In genomic region chr5:54062958-54063357, GRCh38 we compare ENCODE assay signal across 18 cellular contexts.
A peak's percentile ranks its signal among the peaks of the same experiment; 100 is the strongest.
DNase-seq lines count a peak whose midpoint lies in the region; ATAC-seq and TF ChIP-seq lines count a peak whose summit lies in the region.
"Had no signal": no experiment of that assay in that cellular context is flagged by ENCODE, and none has a peak within 500 bp of the region (broad histone marks: within the 10 kb centered on the region; RNA-seq: fewer than 3 reads in every experiment).

No MANE protein-coding gene starts in this region.

- H3K36me3 Mint-ChIP-seq in GM23338 (ENCODE audit: low read depth), result peaks cover 15% of the 10 kb centered on the region
- H3K36me3 Mint-ChIP-seq: natural killer cell treated with Interleukin-12 subunit alpha and Interleukin-12 subunit beta and Interleukin-15 and Interleukin-18, amount 100 ng/mL, for 72 hours had no signal

- in situ Hi-C loops in astrocyte of the cerebellum (cut with HindIII; ENCODE audit: low sequenced_read_pairs), result no loop called here

- H3K79me2 ChIP-seq in GM23338 (replicated peaks; ENCODE audit: insufficient read depth), result no peaks in the 10 kb centered on the region

- no peak for TF ChIP-seq EP300 in suprapubic skin (IDR thresholded peaks at IDR 0.05)

- ATAC-seq in GM23338, result no peak
- no peak for ATAC-seq in HG03521 (IDR thresholded peaks at IDR 0.05; ENCODE audit: unreplicated experiment)
- ATAC-seq: activated T-cell treated with anti-CD3 and anti-CD28 coated beads, Interleukin-2, amount 50 U/mL, for 4 hours; natural killer cell treated with Interleukin-12 subunit alpha and Interleukin-12 subunit beta and Interleukin-15 and Interleukin-18, amount 100 ng/mL, for 72 hours had no signal

- DNase-seq in GM23338 (ENCODE audit: low spot score), result no peak
- DNase-seq in astrocyte of the cerebellum (ENCODE audit: low read depth), result peak; percentile 20
- DNase-seq in foreskin melanocyte, result peak; percentile 89
- DNase-seq in stromal cell of bone marrow (ENCODE audit: low read depth), result peak; percentile 36
- DNase-seq in NCI-H2196 treated with DMSO at 0.1 percent for 48 hours (lab: John Stamatoyannopoulos, UW; ENCODE audit: unreplicated experiment), result no peak
- DNase-seq in suprapubic skin (ENCODE audit: low spot score in 2 of 2), result no peak
- DNase-seq: activated T-cell treated with anti-CD3 and anti-CD28 coated beads, Interleukin-2, amount 50 U/mL, for 4 hours; amniotic stem cell; Calu3; head of caudate nucleus; left ventricle myocardium inferior; NCI-H1105 treated with DMSO at 0.1 percent for 48 hours; NCI-H446; stomach had no signal

- peaks cover 26% of the 10 kb centered on the region; the same call in 2 of the 3 replicates for H3K4me1 Mint-ChIP-seq in GM23338
- H3K4me1 Mint-ChIP-seq: IgD-negative memory B cell had no signal

- H3K27me3 Mint-ChIP-seq in GM23338 (ENCODE audit: insufficient read depth, low read depth, poor library complexity), result peaks cover 2% of the 10 kb centered on the region
- H3K27me3 Mint-ChIP-seq: IgD-negative memory B cell; natural killer cell treated with Interleukin-12 subunit alpha and Interleukin-12 subunit beta and Interleukin-15 and Interleukin-18, amount 100 ng/mL, for 72 hours had no signal

- no peak overlapping the region for H3K4me2 ChIP-seq in GM23338

- H3K9me3 ChIP-seq in suprapubic skin, result no peaks in the 10 kb centered on the region
- H3K9me3 ChIP-seq: left ventricle myocardium inferior, stomach had no signal

- TF ChIP-seq CTCF in GM23338 (conservative IDR thresholded peaks at IDR 0.05; ENCODE audit: low read depth in 2 of 2) (no peak), astrocyte of the cerebellum (IDR thresholded peaks at IDR 0.05; ENCODE audit: low read depth, low read length, missing control alignments) (no peak), suprapubic skin (IDR thresholded peaks at IDR 0.05) (no peak)

- no peaks in the 10 kb centered on the region for H3K9me3 Mint-ChIP-seq in GM23338
- H3K9me3 Mint-ChIP-seq: activated T-cell treated with anti-CD3 and anti-CD28 coated beads, Interleukin-2, amount 50 U/mL, for 4 hours; IgD-negative memory B cell; natural killer cell treated with Interleukin-12 subunit alpha and Interleukin-12 subunit beta and Interleukin-15 and Interleukin-18, amount 100 ng/mL, for 72 hours had no signal

- H3K27ac ChIP-seq in GM23338 (ENCODE audit: low read depth), result no peak overlapping the region
- H3K27ac ChIP-seq in suprapubic skin, result no peak overlapping the region
- H3K27ac ChIP-seq: left ventricle myocardium inferior, stomach had no signal

- no peaks in the 10 kb centered on the region for H3F3A ChIP-seq in GM23338 (replicated peaks; ENCODE audit: low read depth)

- TF ChIP-seq POLR2A in suprapubic skin (IDR thresholded peaks at IDR 0.05), result no peak

- H3K27ac Mint-ChIP-seq in GM23338, result 0 out of 2 replicates have a peak overlapping the region, but pooled peaks have one; percentile 45
- H3K27ac Mint-ChIP-seq: IgD-negative memory B cell had no signal

- H3K9me2 ChIP-seq in GM23338 (ENCODE audit: insufficient read depth), result no peaks in the 10 kb centered on the region

- H3K36me3 ChIP-seq in GM23338 (ENCODE audit: insufficient read depth), result no peaks in the 10 kb centered on the region
- no peaks in the 10 kb centered on the region for H3K36me3 ChIP-seq in suprapubic skin
- H3K36me3 ChIP-seq: left ventricle myocardium inferior, stomach had no signal

- H3K4me3 ChIP-seq in GM23338, result no peak overlapping the region
- H3K4me3 ChIP-seq in astrocyte of the cerebellum (ENCODE audit: low read depth, low read length), result no peak overlapping the region
- H3K4me3 ChIP-seq in suprapubic skin, result no peak overlapping the region
- H3K4me3 ChIP-seq: left ventricle myocardium inferior, skin epidermis, stomach had no signal

- H4K20me1 ChIP-seq in GM23338 (replicated peaks; ENCODE audit: insufficient read depth), result no peaks in the 10 kb centered on the region

- H3K27me3 ChIP-seq in GM23338 (ENCODE audit: insufficient read depth) (no peaks in the 10 kb centered on the region), suprapubic skin (no peaks in the 10 kb centered on the region)
- H3K27me3 ChIP-seq: stomach had no signal

- H2AFZ ChIP-seq in GM23338, result no peak overlapping the region

- no peak overlapping the region for H3K4me3 Mint-ChIP-seq in GM23338
- H3K4me3 Mint-ChIP-seq: activated T-cell treated with anti-CD3 and anti-CD28 coated beads, Interleukin-2, amount 50 U/mL, for 4 hours; IgD-negative memory B cell; natural killer cell treated with Interleukin-12 subunit alpha and Interleukin-12 subunit beta and Interleukin-15 and Interleukin-18, amount 100 ng/mL, for 72 hours had no signal

- peaks cover 12% of the 10 kb centered on the region for H3K4me1 ChIP-seq in GM23338 (ENCODE audit: insufficient read depth)
- no peaks in the 10 kb centered on the region for H3K4me1 ChIP-seq in suprapubic skin

- 56% methylated on average over 3 of the region's 3 CpGs for WGBS in suprapubic skin

TF ChIP-seq in GM23338, 12 proteins besides CTCF, POLR2A, EP300 and RAD21 (continues in another document):
- no peak for TF ChIP-seq NANOG (IDR thresholded peaks at IDR 0.05; ENCODE audit: borderline replicate concordance)
- no peak for TF ChIP-seq ZNF462 (CRISPR knock-in tag; IDR thresholded peaks at IDR 0.05)

Comparison
In these comparisons a context has a peak if more than half of its experiments do, and no peak if none do; other contexts are left out.
1. DNase-seq: peak in astrocyte of the cerebellum (single experiment), foreskin melanocyte (single experiment) and stromal cell of bone marrow (single experiment); none in GM23338 (single experiment), NCI-H2196 treated with DMSO at 0.1 percent for 48 hours (single experiment) and suprapubic skin (0 of 2).